ENCODE assay signal across 1 cellular context in the genomic region with DNA sequence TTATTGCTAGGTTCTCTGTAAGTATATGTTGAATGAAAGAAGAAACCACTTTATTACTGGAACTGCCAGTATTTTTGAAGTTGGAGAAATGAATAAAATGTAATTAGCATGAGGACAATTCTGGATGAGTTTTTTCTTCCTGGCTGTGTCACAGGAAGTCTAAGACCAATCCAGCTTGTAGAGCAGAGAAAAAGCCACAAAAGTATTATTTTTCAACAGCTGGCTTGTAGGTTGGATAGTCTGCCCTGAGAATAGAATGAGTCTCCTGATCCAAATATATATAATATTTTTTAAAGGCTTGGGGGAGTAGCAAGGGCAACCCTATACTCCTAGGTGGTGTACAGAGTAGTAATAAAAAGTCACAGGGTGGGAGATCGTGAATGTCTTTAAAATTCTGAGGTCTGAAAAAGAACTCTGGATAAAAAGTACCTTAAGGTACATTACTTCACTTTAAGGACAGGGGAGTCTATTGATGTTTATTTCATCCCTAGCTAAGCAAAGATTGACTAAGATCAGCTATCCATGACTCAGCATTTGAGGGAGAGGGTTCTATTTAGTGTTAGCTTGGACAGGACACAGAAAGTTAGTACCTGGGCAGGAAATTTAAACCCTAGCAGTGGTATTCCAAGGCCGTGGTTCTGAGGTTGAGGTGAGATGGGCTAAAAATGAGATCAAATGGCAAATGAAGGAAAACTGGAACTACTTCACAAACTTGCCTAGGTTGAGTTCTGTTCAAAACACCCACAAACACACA.
TF ChIP-seq lines count a peak whose summit lies in the region.

No MANE protein-coding gene starts in this region.

TF ChIP-seq in GM12891, 5 proteins besides CTCF, POLR2A, EP300 and RAD21 (continued from another document):
- TF ChIP-seq PAX5 (IDR thresholded peaks at IDR 0.05; ENCODE audit: insufficient read depth, low read length, severe bottlenecking) (no peak), SPI1 (IDR thresholded peaks at IDR 0.05; ENCODE audit: low read depth, low read length) (no peak), POLR2AphosphoS5 (IDR thresholded peaks at IDR 0.05; ENCODE audit: low read depth, low read length) (no peak)
